In the genomic region with DNA sequence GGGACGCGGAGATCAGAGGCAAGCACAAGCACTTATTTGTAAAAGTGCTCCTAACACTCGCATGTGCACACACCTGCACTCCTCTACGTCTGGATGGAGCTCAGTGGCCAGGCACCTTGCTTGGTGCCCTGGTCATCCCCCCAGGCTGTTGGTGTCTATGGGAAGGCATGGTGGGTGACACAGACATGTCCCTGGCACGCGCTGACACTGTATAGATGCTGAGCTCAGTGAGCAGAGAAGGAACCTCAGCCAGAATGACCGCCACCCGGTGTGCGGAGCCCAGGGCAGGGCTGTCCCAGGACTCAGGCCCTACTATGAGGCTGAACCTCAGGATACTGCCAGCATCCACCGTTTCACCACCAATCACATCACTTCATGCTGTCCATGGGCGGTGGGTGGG, we compare ENCODE assay signal across 16 cellular contexts.
DNase-seq lines count a peak whose midpoint lies in the region; ATAC-seq and TF ChIP-seq lines count a peak whose summit lies in the region.
"Had no signal": no experiment of that assay in that cellular context is flagged by ENCODE, and none has a peak within 500 bp of the region (broad histone marks: within the 10 kb centered on the region; RNA-seq: fewer than 3 reads in every experiment).

No MANE protein-coding gene starts in this region.

- peaks cover 14% of the 10 kb centered on the region for H3K79me1 ChIP-seq in neuronal stem cell (ENCODE audit: low read depth, low read length)

- H3K23ac ChIP-seq in neuronal stem cell (ENCODE audit: low read depth, low read length, poor library complexity): peak overlapping the region; percentile 65

- H3K27ac Mint-ChIP-seq in WTC11 (peak overlapping the region; percentile 31; the same call in 1 of the 2 replicates), Caco-2 (ENCODE audit: unreplicated experiment) (no peak overlapping the region)
- no peak overlapping the region for H3K27ac Mint-ChIP-seq in effector memory CD8-positive, alpha-beta T cell
- H3K27ac Mint-ChIP-seq: CD4-positive, CD25-positive, alpha-beta regulatory T cell had no signal

- H3K4me3 ChIP-seq in right cardiac atrium (ENCODE audit: low read length) (no peak overlapping the region), neuronal stem cell (ENCODE audit: low read length in 2 of 2) (no peak overlapping the region), aorta (ENCODE audit: low read length in 2 of 2) (no peak overlapping the region), Caco-2 (ENCODE audit: low read depth, low read length) (no peak overlapping the region)
- H3K4me3 ChIP-seq: GM12878 had no signal

- no peak overlapping the region for H4K91ac ChIP-seq in neuronal stem cell (ENCODE audit: low read depth, low read length, poor library complexity)

- H3K9me3 ChIP-seq in right cardiac atrium (ENCODE audit: control insufficient read depth, low read length) (no peaks in the 10 kb centered on the region), neuronal stem cell (replicated peaks in 1 of 2; ENCODE audit: control insufficient read depth in 2 of 2, insufficient read depth in 1 of 2, low read depth in 1 of 2, low read length in 2 of 2) (no peaks in the 10 kb centered on the region), aorta (ENCODE audit: control insufficient read depth, low read length) (no peaks in the 10 kb centered on the region), Caco-2 (no peaks in the 10 kb centered on the region)

- H3K36me3 Mint-ChIP-seq in WTC11 (peaks cover 41% of the 10 kb centered on the region), Caco-2 (ENCODE audit: insufficient read depth, unreplicated experiment) (peaks cover 72% of the 10 kb centered on the region)
- H3K36me3 Mint-ChIP-seq in effector memory CD8-positive, alpha-beta T cell (ENCODE audit: insufficient read depth): peaks cover 8% of the 10 kb centered on the region

- no peak overlapping the region for H3K4me3 Mint-ChIP-seq in WTC11
- H3K4me3 Mint-ChIP-seq in effector memory CD8-positive, alpha-beta T cell: no peak overlapping the region
- H3K4me3 Mint-ChIP-seq in Caco-2 (ENCODE audit: unreplicated experiment): no peak overlapping the region
- H3K4me3 Mint-ChIP-seq: CD4-positive, CD25-positive, alpha-beta regulatory T cell had no signal

- intact Hi-C loops in Right ventricle myocardium superior (cut with DNase I) (no loop called here), right cardiac atrium (cut with DNase I) (no loop called here), aorta (cut with DNase I) (no loop called here), Caco-2 (cut with micrococcal nuclease; ENCODE audit: unreplicated experiment) (no loop called here)

- H3K18ac ChIP-seq in neuronal stem cell (ENCODE audit: low read length): no peak overlapping the region

- no peak overlapping the region for H2AFZ ChIP-seq in neuronal stem cell (ENCODE audit: low read length)

- WGBS in right cardiac atrium: 95% methylated on average over 11 of the region's 11 CpGs
- no CpG with 5 or more reads among the region's 11 CpGs for WGBS in neuronal stem cell (ENCODE audit: extremely low coverage in 2 of 2, insufficient read length in 2 of 2, insufficient replicate concordance in 1 of 2), 2 donors
- WGBS in aorta, 2 donors: 90 to 91% methylated on average over 11 of the region's 11 CpGs

- peak; percentile 23 for DNase-seq in Right ventricle myocardium superior
- DNase-seq in right cardiac atrium: no peak
- no peak for DNase-seq in WTC11 (ENCODE audit: low spot score)
- no peak for DNase-seq in neuronal stem cell (ENCODE audit: low spot score)
- DNase-seq in aorta: peak in 1 of 2 donors; percentile 72
- DNase-seq in effector memory CD8-positive, alpha-beta T cell: no peak
- no peak for DNase-seq in Caco-2
- no peak for DNase-seq in activated T-cell treated with anti-CD3 and anti-CD28 coated beads for 4 hours
- DNase-seq: Calu3; CD4-positive, CD25-positive, alpha-beta regulatory T cell; DMS 273 treated with DMSO at 0.1 percent for 48 hours; GOT3 had no signal

- H3K4me1 ChIP-seq in right cardiac atrium (ENCODE audit: control insufficient read depth, insufficient read depth, low read length): no peaks in the 10 kb centered on the region
- H3K4me1 ChIP-seq in neuronal stem cell (ENCODE audit: control insufficient read depth in 2 of 2, insufficient read depth in 1 of 2, low read depth in 1 of 2, low read length in 2 of 2): no peaks in the 10 kb centered on the region
- H3K4me1 ChIP-seq in aorta (ENCODE audit: control insufficient read depth in 1 of 2, insufficient read depth in 2 of 2, low read length in 2 of 2): no peaks in the 10 kb centered on the region
- H3K4me1 ChIP-seq in Caco-2: no peaks in the 10 kb centered on the region

- no peak overlapping the region for H3K27ac ChIP-seq in right cardiac atrium (ENCODE audit: low read length)
- H3K27ac ChIP-seq in neuronal stem cell (replicated peaks; ENCODE audit: low read length): no peak overlapping the region
- no peak overlapping the region for H3K27ac ChIP-seq in aorta (ENCODE audit: low read depth in 1 of 2, low read length in 2 of 2)
- H3K27ac ChIP-seq: 22Rv1, HL-60 had no signal

- H2BK120ac ChIP-seq in neuronal stem cell (ENCODE audit: low read depth, low read length): no peak overlapping the region

- no peaks in the 10 kb centered on the region for H3K27me3 ChIP-seq in right cardiac atrium (ENCODE audit: control insufficient read depth, insufficient read depth)
- no peaks in the 10 kb centered on the region for H3K27me3 ChIP-seq in neuronal stem cell (ENCODE audit: control insufficient read depth in 3 of 3, insufficient read depth in 3 of 3, low read depth in 1 of 3, low read length in 3 of 3)
- H3K27me3 ChIP-seq in aorta (ENCODE audit: control insufficient read depth in 1 of 2, insufficient read depth in 2 of 2, low read length in 1 of 2): no peaks in the 10 kb centered on the region
- H3K27me3 ChIP-seq in Caco-2 (replicated peaks; ENCODE audit: control insufficient read depth, insufficient read depth, low read length): no peaks in the 10 kb centered on the region

- no peaks in the 10 kb centered on the region for H3K4me1 Mint-ChIP-seq in WTC11
- H3K4me1 Mint-ChIP-seq in effector memory CD8-positive, alpha-beta T cell (ENCODE audit: low read depth in 2 of 2): no peaks in the 10 kb centered on the region
- no peaks in the 10 kb centered on the region for H3K4me1 Mint-ChIP-seq in Caco-2 (ENCODE audit: low read depth, unreplicated experiment)
- H3K4me1 Mint-ChIP-seq: CD4-positive, CD25-positive, alpha-beta regulatory T cell had no signal

- H3K27me3 Mint-ChIP-seq in WTC11 (ENCODE audit: low read depth): no peaks in the 10 kb centered on the region
- no peaks in the 10 kb centered on the region for H3K27me3 Mint-ChIP-seq in effector memory CD8-positive, alpha-beta T cell
- no peaks in the 10 kb centered on the region for H3K27me3 Mint-ChIP-seq in Caco-2 (ENCODE audit: insufficient read depth, unreplicated experiment)
- H3K27me3 Mint-ChIP-seq: CD4-positive, CD25-positive, alpha-beta regulatory T cell had no signal

- no peak overlapping the region for H2BK15ac ChIP-seq in neuronal stem cell (ENCODE audit: low read length)

- H4K8ac ChIP-seq in neuronal stem cell (ENCODE audit: low read depth, low read length): no peak overlapping the region

- H3K4me2 ChIP-seq in neuronal stem cell (ENCODE audit: insufficient read depth, low read length, poor library complexity, severe bottlenecking): no peak overlapping the region

- H3K36me3 ChIP-seq in neuronal stem cell (replicated peaks in 1 of 2; ENCODE audit: control insufficient read depth in 2 of 2, insufficient read depth in 2 of 2, low read length in 2 of 2) (peaks cover 42 to 78% of the 10 kb centered on the region in 2 donors), aorta (ENCODE audit: control insufficient read depth in 1 of 2, insufficient read depth in 2 of 2, low read length in 1 of 2) (peaks cover 0 to 6% of the 10 kb centered on the region in 2 donors), Caco-2 (ENCODE audit: control insufficient read depth, insufficient read depth, low read length) (peaks cover 8% of the 10 kb centered on the region)

- H2BK5ac ChIP-seq in neuronal stem cell (ENCODE audit: low read length): peak overlapping the region; percentile 53

- POLR2A ChIA-PET in WTC11 (lab: Charles Lee): no interaction called here
- POLR2A ChIA-PET in Caco-2 (lab: Charles Lee): no interaction called here

- H3K9ac ChIP-seq in neuronal stem cell (ENCODE audit: low read depth, low read length, poor library complexity): no peak overlapping the region

- peaks cover 8% of the 10 kb centered on the region for H3K9me3 Mint-ChIP-seq in WTC11
- no peaks in the 10 kb centered on the region for H3K9me3 Mint-ChIP-seq in effector memory CD8-positive, alpha-beta T cell
- H3K9me3 Mint-ChIP-seq in Caco-2 (ENCODE audit: unreplicated experiment): no peaks in the 10 kb centered on the region

- peak overlapping the region; percentile 8 for H3K14ac ChIP-seq in neuronal stem cell (ENCODE audit: low read length)

- no peak overlapping the region for H2BK12ac ChIP-seq in neuronal stem cell (ENCODE audit: low read length)

- H3K4ac ChIP-seq in neuronal stem cell (ENCODE audit: low read length): no peak overlapping the region

- TF ChIP-seq CTCF in WTC11 (IDR thresholded peaks at IDR 0.05): no peak
- no peak for TF ChIP-seq CTCF in Caco-2 (IDR thresholded peaks at IDR 0.05; ENCODE audit: insufficient read depth in 1 of 2, low read depth in 1 of 2, low read length in 1 of 2, severe bottlenecking in 1 of 2, unreplicated experiment in 1 of 2)

- BruUV-seq in Caco-2 (replicated peaks; lab: Mats Ljungman, UMichigan): no TSS peak

- no peak for ATAC-seq in Right ventricle myocardium superior (ENCODE audit: poor library complexity)
- no peak for ATAC-seq in right cardiac atrium
- no peak for ATAC-seq in WTC11
- ATAC-seq in aorta (ENCODE audit: low FRiP score): peak; percentile 21
- ATAC-seq in effector memory CD8-positive, alpha-beta T cell (replicated peaks): no peak
- ATAC-seq: GM12878, HCT116 had no signal

- CTCF ChIA-PET in WTC11 (lab: Charles Lee): no interaction called here
- CTCF ChIA-PET in Caco-2 (lab: Charles Lee): no interaction called here

- H2AK5ac ChIP-seq in neuronal stem cell (ENCODE audit: low read depth, low read length): no peak overlapping the region

TF ChIP-seq in WTC11, 78 proteins besides CTCF, POLR2A, EP300 and RAD21 (continues in another document):
- TF ChIP-seq FOXJ3 (CRISPR knock-in tag; IDR thresholded peaks at IDR 0.05; ENCODE audit: borderline replicate concordance): no peak
